Comparison of ENCODE assay signal across 31 cellular contexts in the genomic region with DNA sequence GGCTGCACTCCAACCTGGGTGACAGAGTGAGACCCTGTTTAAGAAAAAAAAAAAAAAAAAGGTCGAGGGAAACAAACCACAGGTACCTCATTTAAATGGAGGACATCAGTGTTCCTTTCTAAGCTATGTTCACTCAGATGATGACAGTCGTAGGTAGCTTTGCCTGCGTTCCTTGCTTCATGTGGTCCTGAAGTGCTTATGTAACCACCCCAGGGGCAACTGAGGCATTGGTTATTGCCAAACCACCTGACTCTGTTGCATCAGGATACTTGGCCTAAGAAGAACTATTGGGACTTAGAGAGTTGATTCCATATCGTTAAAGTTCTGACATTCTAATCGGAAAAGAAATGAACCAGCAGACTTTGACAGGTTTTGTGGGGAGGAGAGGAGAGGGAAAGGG.
"Had no signal": no experiment of that assay in that cellular context is flagged by ENCODE, and none has a peak within 500 bp of the region (broad histone marks: within the 10 kb centered on the region; RNA-seq: fewer than 3 reads in every experiment).

No MANE protein-coding gene starts in this region.

- H3K27ac Mint-ChIP-seq: activated CD4-positive, alpha-beta memory T cell treated with anti-CD3 and anti-CD28 coated beads for 36 hours; activated CD4-positive, alpha-beta T cell treated with anti-CD3 and anti-CD28 coated beads, Interleukin-2, amount 10 ng/mL, durations not matched to agents 24 days and 14 days; activated T-helper 2 cell treated with anti-CD3 and anti-CD28 coated beads, Interferon-gamma antibody, Interleukin-2, Interleukin-4, amounts not matched to agents 10 μg/mL and 5 μg/mL and 100 μg/mL, durations not matched to agents 14 hours and 24 hours and 36 hours; memory B cell; natural killer cell treated with Interleukin-12 subunit alpha and Interleukin-12 subunit beta and Interleukin-15 and Interleukin-18, amount 100 ng/mL, for 72 hours; stimulated activated naive B cell treated with anti-CD40 and anti-IgM and Interleukin-4, amounts not matched to agents 10 μg/mL and 1 μg/mL and 100 μg/mL, for 72 hours had no signal

- H3K4me1 ChIP-seq: psoas muscle had no signal

- H3K36me3 Mint-ChIP-seq: activated CD4-positive, alpha-beta memory T cell treated with anti-CD3 and anti-CD28 coated beads for 36 hours; activated naive CD4-positive, alpha-beta T cell treated with anti-CD3 and anti-CD28 coated beads, Interleukin-2, amount 50 U/mL, for 72 hours; memory B cell; natural killer cell treated with Interleukin-12 subunit alpha and Interleukin-12 subunit beta and Interleukin-15 and Interleukin-18, amount 100 ng/mL, for 72 hours; stimulated activated naive B cell treated with anti-CD40 and anti-IgM and Interleukin-4, amounts not matched to agents 10 μg/mL and 1 μg/mL and 100 μg/mL, for 72 hours had no signal

- H3K9me3 Mint-ChIP-seq: activated CD4-positive, alpha-beta memory T cell treated with anti-CD3 and anti-CD28 coated beads for 36 hours; activated CD4-positive, alpha-beta T cell treated with anti-CD3 and anti-CD28 coated beads, Interleukin-2, amount 10 ng/mL, durations not matched to agents 24 days and 14 days; activated naive CD4-positive, alpha-beta T cell treated with anti-CD3 and anti-CD28 coated beads, Interleukin-2, amount 50 U/mL, for 72 hours; activated T-cell treated with anti-CD3 and anti-CD28 coated beads, Interleukin-2, amount 50 U/mL, for 4 hours; activated T-helper 2 cell treated with anti-CD3 and anti-CD28 coated beads, Interferon-gamma antibody, Interleukin-2, Interleukin-4, amounts not matched to agents 10 μg/mL and 5 μg/mL and 100 μg/mL, durations not matched to agents 14 hours and 24 hours and 36 hours; memory B cell; natural killer cell treated with Interleukin-12 subunit alpha and Interleukin-12 subunit beta and Interleukin-15 and Interleukin-18, amount 100 ng/mL, for 72 hours had no signal

- ATAC-seq: activated naive CD4-positive, alpha-beta T cell treated with anti-CD3 and anti-CD28 coated beads, Interleukin-2, amount 50 U/mL, for 72 hours; activated T-cell treated with anti-CD3 and anti-CD28 coated beads, Interleukin-2, amount 50 U/mL, for 4 hours; left ventricle myocardium superior; mucosa of descending colon; psoas muscle; SK-N-SH treated with all-trans-retinoic acid at 6 μM for 48 hours; stimulated activated naive B cell treated with anti-CD40 and anti-IgM and Interleukin-4, amounts not matched to agents 10 μg/mL and 1 μg/mL and 100 μg/mL, for 72 hours had no signal

- H3K4me3 ChIP-seq: esophagus squamous epithelium, mucosa of descending colon, ovary, psoas muscle, right atrium auricular region, stomach, suprapubic skin, tibial nerve had no signal

- H3K27me3 ChIP-seq: esophagus squamous epithelium, neutrophil, ovary, right atrium auricular region, stomach, suprapubic skin, tibial nerve had no signal

- H3K4me3 Mint-ChIP-seq: activated CD4-positive, alpha-beta memory T cell treated with anti-CD3 and anti-CD28 coated beads for 36 hours; activated CD4-positive, alpha-beta T cell treated with anti-CD3 and anti-CD28 coated beads, Interleukin-2, amount 10 ng/mL, durations not matched to agents 24 days and 14 days; activated T-cell treated with anti-CD3 and anti-CD28 coated beads, Interleukin-2, amount 50 U/mL, for 4 hours; memory B cell had no signal

- DNase-seq: activated CD4-positive, alpha-beta memory T cell treated with anti-CD3 and anti-CD28 coated beads for 36 hours; activated CD4-positive, alpha-beta T cell treated with anti-CD3 and anti-CD28 coated beads, Interleukin-2, amount 10 ng/mL, durations not matched to agents 24 days and 14 days; activated CD4-positive, CD25-positive, alpha-beta regulatory T cell treated with anti-CD3 and anti-CD28 coated beads, Interleukin-2, amount 50 U/mL, for 72 hours; activated CD8-positive, alpha-beta memory T cell treated with anti-CD3 and anti-CD28 coated beads, Interleukin-2, amount 50 U/mL, for 4 hours; activated naive CD4-positive, alpha-beta T cell; activated T-cell treated with anti-CD3 and anti-CD28 coated beads, Interleukin-2, amount 50 U/mL, for 4 hours; effector CD4-positive, alpha-beta T cell; esophagus squamous epithelium; glutamatergic neuron; left ventricle myocardium superior; mucosa of descending colon; ovary; psoas muscle; stimulated activated CD4-positive, alpha-beta T cell treated with anti-CD3 and anti-CD28 coated beads, Interleukin-15, amount 100 ng/mL, for 24 hours; stimulated activated CD4-positive, alpha-beta T cell treated with anti-CD3 and anti-CD28 coated beads, Interleukin-2, amount 100 ng/mL, for 24 hours; stimulated activated naive B cell treated with anti-CD40 and anti-IgM and Interleukin-4, amounts not matched to agents 10 μg/mL and 1 μg/mL and 100 μg/mL, for 72 hours; stomach; T-helper 2 cell had no signal

- FAIRE-seq: endometrium, frontal cortex, islet of Langerhans had no signal

- H3K9me3 ChIP-seq: esophagus squamous epithelium, mucosa of descending colon, neutrophil, ovary, psoas muscle, right atrium auricular region, stomach, suprapubic skin, tibial nerve had no signal

- H3K27ac ChIP-seq: epithelial cell of prostate, esophagus squamous epithelium, neutrophil, ovary, psoas muscle, right atrium auricular region, stomach, suprapubic skin had no signal

- H3K36me3 ChIP-seq: esophagus squamous epithelium, neutrophil, ovary, right atrium auricular region, stomach, suprapubic skin, tibial nerve had no signal
